ENCODE assay signal across 13 cellular contexts in genomic region chr6:163398104-163398503, GRCh38.
"Had no signal": no experiment of that assay in that cellular context is flagged by ENCODE, and none has a peak within 500 bp of the region (broad histone marks: within the 10 kb centered on the region; RNA-seq: fewer than 3 reads in every experiment).

No MANE protein-coding gene starts in this region.

- H3K27ac ChIP-seq: pancreas, suprapubic skin had no signal

- DNase-seq: activated CD4-positive, alpha-beta T cell treated with anti-CD3 and anti-CD28 coated beads for 1 hour; activated CD4-positive, alpha-beta T cell treated with anti-CD3 and anti-CD28 coated beads, Interleukin-2, amount 50 U/mL, for 4 hours; activated naive CD4-positive, alpha-beta T cell treated with anti-CD3 and anti-CD28 coated beads, Interleukin-2, amount 10 ng/mL, durations not matched to agents 7 days and 5 days; retina; stimulated activated CD4-positive, alpha-beta T cell treated with anti-CD3 and anti-CD28 coated beads, Interleukin-2, amount 100 ng/mL, for 48 hours; T-helper 1 cell; T1000 had no signal

- H3K27me3 ChIP-seq: esophagus muscularis mucosa, pancreas, suprapubic skin had no signal

- H3K36me3 Mint-ChIP-seq: activated naive CD4-positive, alpha-beta T cell treated with anti-CD3 and anti-CD28 coated beads, Interleukin-2, amount 10 ng/mL, durations not matched to agents 7 days and 5 days; stimulated activated memory B cell treated with anti-CD40 and anti-IgM and Interleukin-4, amounts not matched to agents 10 μg/mL and 1 μg/mL and 100 μg/mL, for 72 hours had no signal

- ATAC-seq: activated T-helper 17 cell treated with anti-CD3 and anti-CD28 coated beads, Interleukin-2, amount 50 U/mL, for 72 hours; SK-N-SH treated with all-trans-retinoic acid at 6 μM for 48 hours; stimulated activated memory B cell treated with anti-CD40 and anti-IgM and Interleukin-4, amounts not matched to agents 10 μg/mL and 1 μg/mL and 100 μg/mL, for 72 hours had no signal

- H3K4me3 ChIP-seq: esophagus muscularis mucosa, pancreas, suprapubic skin had no signal

- H3K36me3 ChIP-seq: esophagus muscularis mucosa, pancreas, suprapubic skin had no signal

- H3K9me3 Mint-ChIP-seq: activated naive CD4-positive, alpha-beta T cell treated with anti-CD3 and anti-CD28 coated beads, Interleukin-2, amount 10 ng/mL, durations not matched to agents 7 days and 5 days; activated T-helper 17 cell treated with anti-CD3 and anti-CD28 coated beads, Interleukin-2, amount 50 U/mL, for 72 hours; stimulated activated memory B cell treated with anti-CD40 and anti-IgM and Interleukin-4, amounts not matched to agents 10 μg/mL and 1 μg/mL and 100 μg/mL, for 72 hours had no signal

- H3K4me3 Mint-ChIP-seq: activated naive CD4-positive, alpha-beta T cell treated with anti-CD3 and anti-CD28 coated beads, Interleukin-2, amount 10 ng/mL, durations not matched to agents 7 days and 5 days; activated T-helper 17 cell treated with anti-CD3 and anti-CD28 coated beads, Interleukin-2, amount 50 U/mL, for 72 hours; stimulated activated memory B cell treated with anti-CD40 and anti-IgM and Interleukin-4, amounts not matched to agents 10 μg/mL and 1 μg/mL and 100 μg/mL, for 72 hours had no signal

- H3K4me1 ChIP-seq: pancreas had no signal

- H3K9me3 ChIP-seq: esophagus muscularis mucosa, pancreas, suprapubic skin had no signal

- H3K27ac Mint-ChIP-seq: activated naive CD4-positive, alpha-beta T cell treated with anti-CD3 and anti-CD28 coated beads, Interleukin-2, amount 10 ng/mL, durations not matched to agents 7 days and 5 days; activated T-helper 17 cell treated with anti-CD3 and anti-CD28 coated beads, Interleukin-2, amount 50 U/mL, for 72 hours; stimulated activated memory B cell treated with anti-CD40 and anti-IgM and Interleukin-4, amounts not matched to agents 10 μg/mL and 1 μg/mL and 100 μg/mL, for 72 hours had no signal
